ENCODE assay signal across 8 cellular contexts in genomic region chr9:128902351-128903078, GRCh38. TPM values are rescaled to one million over a fixed set of nuclear protein-coding genes. Genes with fewer than 3 reads are reported as not detected.
A peak's percentile ranks its signal among the peaks of the same experiment; 100 is the strongest.
DNase-seq lines count a peak whose midpoint lies in the region; ATAC-seq, FAIRE-seq and TF ChIP-seq lines count a peak whose summit lies in the region.

No MANE protein-coding gene starts in this region.

- intact Hi-C loops in GM12878 (cut with micrococcal nuclease; ENCODE audit: unreplicated experiment): no loop called here

- H3K36me3 Mint-ChIP-seq in T-helper 2 cell treated with Interferon-gamma antibody and Interleukin-4, amounts not matched to agents 5 μg/mL and 100 μg/mL, for 36 hours (ENCODE audit: low read depth): peaks cover 41% of the 10 kb centered on the region

- peak overlapping the region; percentile 71 for H3K27ac ChIP-seq in GM12878 (ENCODE audit: control insufficient read depth, insufficient read depth)
- H3K27ac ChIP-seq in osteoblast (ENCODE audit: low read depth, low read length): no peak overlapping the region

- no peaks in the 10 kb centered on the region for H3K27me3 Mint-ChIP-seq in T-helper 2 cell treated with Interferon-gamma antibody and Interleukin-4, amounts not matched to agents 5 μg/mL and 100 μg/mL, for 36 hours (ENCODE audit: low read depth)

- peak; percentile 99 for FAIRE-seq in GM12878 (lab: Jason Lieb, UNC)

- TF ChIP-seq EP300 in GM12878 (IDR thresholded peaks at IDR 0.05; ENCODE audit: borderline replicate concordance in 1 of 2, control insufficient read depth in 1 of 2, low read depth in 2 of 2, low read length in 2 of 2): 0 out of 4 replicates have a peak, but pooled peaks of 1 of the 2 experiments have one; percentile 50

- peak; percentile 86 for TF ChIP-seq POLR2A in GM12878 (IDR thresholded peaks at IDR 0.05; ENCODE audit: low read depth, low read length)

- peak; percentile 77 for DNase-seq in T-helper 2 cell treated with Interferon-gamma antibody and Interleukin-4, amounts not matched to agents 5 μg/mL and 100 μg/mL, for 36 hours (ENCODE audit: low spot score)
- DNase-seq in GM12878 (ENCODE audit: low read depth, low spot score) (no peak), osteoblast (ENCODE audit: insufficient read length, low spot score, missing footprints) (peak; percentile 63), ureter (ENCODE audit: low spot score) (peak; percentile 91), NCI-H146 (lab: John Stamatoyannopoulos, UW) (no peak), mesenteric fat pad (ENCODE audit: low spot score) (no peak)

- H3K4me1 Mint-ChIP-seq in T-helper 2 cell treated with Interferon-gamma antibody and Interleukin-4, amounts not matched to agents 5 μg/mL and 100 μg/mL, for 36 hours (ENCODE audit: low read depth): peaks cover 56% of the 10 kb centered on the region

- H3K4me3 ChIP-seq in GM12878: no peak overlapping the region
- no peak overlapping the region for H3K4me3 ChIP-seq in osteoblast (ENCODE audit: insufficient read depth, low read length)

- H3K27me3 ChIP-seq in GM12878 (replicated peaks in 1 of 2; ENCODE audit: control insufficient read depth in 2 of 2, insufficient read depth in 2 of 2, low read length in 1 of 2): no peaks in the 10 kb centered on the region
- no peaks in the 10 kb centered on the region for H3K27me3 ChIP-seq in osteoblast (ENCODE audit: insufficient read depth, low read length)

- BruUV-seq in GM12878 (replicated peaks; lab: Mats Ljungman, UMichigan): no TSS peak

- no peaks in the 10 kb centered on the region for H3K9me3 Mint-ChIP-seq in T-helper 2 cell treated with Interferon-gamma antibody and Interleukin-4, amounts not matched to agents 5 μg/mL and 100 μg/mL, for 36 hours

- H3K27ac Mint-ChIP-seq in T-helper 2 cell treated with Interferon-gamma antibody and Interleukin-4, amounts not matched to agents 5 μg/mL and 100 μg/mL, for 36 hours: peak overlapping the region; percentile 91

- TF ChIP-seq CTCF in GM12878 (IDR thresholded peaks at IDR 0.05 in 2 of 3, conservative IDR thresholded peaks at IDR 0.05 in 1 of 3; ENCODE audit: control insufficient read depth in 2 of 3, extremely low read depth in 1 of 3, insufficient read depth in 1 of 3, low read depth in 3 of 3, low read length in 3 of 3) (no peak), osteoblast (IDR thresholded peaks at IDR 0.05; ENCODE audit: extremely low read depth, low read depth, low read length) (no peak)

- CTCF ChIA-PET in GM12878 (lab: Yijun Ruan, JAX): interaction anchor here (0.6 to 1.1 kb wide), 4 partner anchors 21 to 483 kb away, joined by 3 to 4 read pairs (median 3); partner anchors contain the start of gene KYAT1

- H3K4me1 ChIP-seq in GM12878 (ENCODE audit: control insufficient read depth, insufficient read depth, low read length) (peaks cover 31% of the 10 kb centered on the region), osteoblast (ENCODE audit: insufficient read depth, low read length) (peaks cover 6% of the 10 kb centered on the region)

- peaks cover 0 to 10% of the 10 kb centered on the region in 2 experiments; a peak in 3 of 4 replicates for H3K36me3 ChIP-seq in GM12878 (ENCODE audit: control insufficient read depth in 2 of 2, insufficient read depth in 2 of 2, low read length in 1 of 2)
- peaks cover 24% of the 10 kb centered on the region for H3K36me3 ChIP-seq in osteoblast (ENCODE audit: insufficient read depth, low read length)

- H3K9me3 ChIP-seq in GM12878 (replicated peaks; ENCODE audit: control insufficient read depth, insufficient read depth, low read length) (no peaks in the 10 kb centered on the region), osteoblast (ENCODE audit: low read depth, low read length) (no peaks in the 10 kb centered on the region)

- in situ Hi-C loops in GM12878 (cut with MboI): no loop called here

- POLR2A ChIA-PET in GM12878 (lab: Charles Lee): interaction anchor here (0.6 kb wide), 1 partner anchor 231 kb away, joined by 7 read pairs; no protein-coding TSS in a partner anchor

- peak overlapping the region; percentile 31 for H2AFZ ChIP-seq in GM12878 (ENCODE audit: control insufficient read depth, low read depth, low read length)
- no peak overlapping the region for H2AFZ ChIP-seq in osteoblast (ENCODE audit: low read length)

- H3K4me3 Mint-ChIP-seq in T-helper 2 cell treated with Interferon-gamma antibody and Interleukin-4, amounts not matched to agents 5 μg/mL and 100 μg/mL, for 36 hours: peak overlapping the region; percentile 74

- SMC1A ChIA-PET in GM12878 (lab: Charles Lee; ENCODE audit: uncharacterized antibody, unreplicated experiment): interaction anchor here (0.5 kb wide), 1 partner anchor 225 kb away, joined by 3 read pairs; no protein-coding TSS in a partner anchor

- H3K4me2 ChIP-seq in GM12878 (ENCODE audit: control insufficient read depth, insufficient read depth): peak overlapping the region; percentile 69
- no peak overlapping the region for H3K4me2 ChIP-seq in osteoblast (ENCODE audit: insufficient read depth, low read length)

- no peak for TF ChIP-seq RAD21 in GM12878 (IDR thresholded peaks at IDR 0.05; ENCODE audit: insufficient read depth, low read depth, low read length)

- RAD21 ChIA-PET in GM12878 (lab: Charles Lee; ENCODE audit: unreplicated experiment): no interaction called here

- WGBS in GM12878 (ENCODE audit: insufficient coverage, insufficient replicate concordance, low lambda C conversion rate, missing lambda C conversion rate): 26% methylated on average over 23 of the region's 23 CpGs

- H4K20me1 ChIP-seq in GM12878 (ENCODE audit: control insufficient read depth, insufficient read depth) (no peaks in the 10 kb centered on the region), osteoblast (ENCODE audit: insufficient read depth, low read length) (peaks cover 3% of the 10 kb centered on the region)

- H3K79me2 ChIP-seq in GM12878 (ENCODE audit: control insufficient read depth, insufficient read depth, low read length) (no peaks in the 10 kb centered on the region), osteoblast (ENCODE audit: insufficient read depth, low read length) (peaks cover 54% of the 10 kb centered on the region)

- ATAC-seq in GM19035 (IDR thresholded peaks at IDR 0.05; ENCODE audit: unreplicated experiment): peak; percentile 86
- peak; percentile 74 for ATAC-seq in HG03097 (IDR thresholded peaks at IDR 0.05; ENCODE audit: low FRiP score, unreplicated experiment)
- peak; percentile 96 for ATAC-seq in GM12878

- peak overlapping the region; percentile 20; the same call in 1 of the 2 replicates for H3K9ac ChIP-seq in GM12878 (ENCODE audit: control insufficient read depth, insufficient read depth, low read length)

RNA-seq across cellular contexts. Expression of gene PHYHD1, which starts 18.3 kb away (rescaled TPM):
- total RNA-seq in GM12878 (2013; cell fraction: nucleolus; rRNA removed): not detected in 2 replicates
- 0.17 TPM in 1 of 2 replicates, not detected in the other for total RNA-seq in GM12878 (2014; rRNA removed)
- total RNA-seq in GM12878 (2014; rRNA removed; fragmentation: Illumina TruSeq; extraction: Trizol): not detected in 2 replicates
- not detected in 2 replicates for total RNA-seq in GM12878 (2021)
- not detected for polyA plus RNA-seq in GM12878 (2011; ENCODE audit: low read depth)
- polyA plus RNA-seq in GM12878 (2011; rRNA removed): not detected in 2 replicates
- 0.10 TPM in 1 of 2 replicates, not detected in the other for polyA plus RNA-seq in GM12878 (2011; cell fraction: cytosol; rRNA removed)
- 0.31 and 0.35 TPM in 2 replicates for polyA plus RNA-seq in GM12878 (2011; cell fraction: nucleus; rRNA removed)
- polyA plus RNA-seq in GM12878 (2012): 0.10 TPM in 1 of 2 replicates, not detected in the other
- polyA plus RNA-seq in GM12878 (2014; fragmentation: Illumina TruSeq; extraction: Trizol): not detected in 2 replicates
- under 1 TPM in 1 of 2 experiments, not detected in 1; 0.09 TPM for polyA plus RNA-seq in GM12878 (2014; fragmentation: Nextera tagmentation; extraction: Ambion mirVana)
- polyA plus RNA-seq in GM12878 (2014; rRNA removed): not detected in 2 replicates
- not detected for polyA plus RNA-seq in GM12878 (2016; fragmentation: Nextera tagmentation; extraction: Ambion mirVana)
- polyA minus RNA-seq in GM12878 (2011; rRNA and poly(A)+ RNA removed): not detected in 2 replicates
- not detected in 2 replicates for polyA minus RNA-seq in GM12878 (2011; cell fraction: cytosol; rRNA and poly(A)+ RNA removed)
- polyA minus RNA-seq in GM12878 (2011; cell fraction: nucleus; rRNA and poly(A)+ RNA removed): 0.38 TPM in 1 of 2 replicates, not detected in the other
- 7.6 and 8.0 TPM in 2 replicates for total RNA-seq in osteoblast
- total RNA-seq in ureter: 26.6 TPM
- total RNA-seq in mesenteric fat pad: 13.6 TPM

RNA-seq across cellular contexts. Expression of gene LRRC8A, which starts 20.6 kb away (rescaled TPM):
- 20.0 and 23.0 TPM in 2 replicates for total RNA-seq in GM12878 (2013; cell fraction: nucleolus; rRNA removed)
- total RNA-seq in GM12878 (2014; rRNA removed): 9.1 and 13.4 TPM in 2 replicates
- 5.9 and 6.9 TPM in 2 replicates for total RNA-seq in GM12878 (2014; rRNA removed; fragmentation: Illumina TruSeq; extraction: Trizol)
- 15.7 and 15.9 TPM in 2 replicates for total RNA-seq in GM12878 (2021)
- 2.9 TPM for polyA plus RNA-seq in GM12878 (2011; ENCODE audit: low read depth)
- 3.7 and 8.9 TPM in 2 replicates for polyA plus RNA-seq in GM12878 (2011; rRNA removed)
- polyA plus RNA-seq in GM12878 (2011; cell fraction: cytosol; rRNA removed): 12.0 and 13.2 TPM in 2 replicates
- 10.1 and 15.4 TPM in 2 replicates for polyA plus RNA-seq in GM12878 (2011; cell fraction: nucleus; rRNA removed)
- polyA plus RNA-seq in GM12878 (2012): 5.7 and 7.4 TPM in 2 replicates
- 3.5 and 7.6 TPM in 2 replicates for polyA plus RNA-seq in GM12878 (2014; fragmentation: Illumina TruSeq; extraction: Trizol)
- polyA plus RNA-seq in GM12878 (2014; fragmentation: Nextera tagmentation; extraction: Ambion mirVana): 1 to 10 TPM; 1.6 to 2.3 TPM
- polyA plus RNA-seq in GM12878 (2014; rRNA removed): 10.5 and 12.6 TPM in 2 replicates
- polyA plus RNA-seq in GM12878 (2016; fragmentation: Nextera tagmentation; extraction: Ambion mirVana): 10 to 100 TPM; 15.1 to 15.6 TPM
- 25.2 and 28.5 TPM in 2 replicates for polyA minus RNA-seq in GM12878 (2011; rRNA and poly(A)+ RNA removed)
- 6.1 and 6.5 TPM in 2 replicates for polyA minus RNA-seq in GM12878 (2011; cell fraction: cytosol; rRNA and poly(A)+ RNA removed)
- 8.6 and 22.6 TPM in 2 replicates for polyA minus RNA-seq in GM12878 (2011; cell fraction: nucleus; rRNA and poly(A)+ RNA removed)
- total RNA-seq in osteoblast: 38.0 and 39.8 TPM in 2 replicates
- total RNA-seq in ureter: 37.1 TPM
- total RNA-seq in mesenteric fat pad: 40.5 TPM

RNA-seq across cellular contexts. Expression of gene KYAT1, which starts 20.8 kb away (rescaled TPM):
- total RNA-seq in GM12878 (2013; cell fraction: nucleolus; rRNA removed): 23.9 and 33.0 TPM in 2 replicates
- 12.4 and 12.8 TPM in 2 replicates for total RNA-seq in GM12878 (2014; rRNA removed)
- total RNA-seq in GM12878 (2014; rRNA removed; fragmentation: Illumina TruSeq; extraction: Trizol): 6.3 and 7.4 TPM in 2 replicates
- 12.2 and 12.7 TPM in 2 replicates for total RNA-seq in GM12878 (2021)
- 3.2 TPM for polyA plus RNA-seq in GM12878 (2011; ENCODE audit: low read depth)
- 8.6 and 14.0 TPM in 2 replicates for polyA plus RNA-seq in GM12878 (2011; rRNA removed)
- 15.7 and 17.5 TPM in 2 replicates for polyA plus RNA-seq in GM12878 (2011; cell fraction: cytosol; rRNA removed)
- polyA plus RNA-seq in GM12878 (2011; cell fraction: nucleus; rRNA removed): 75.8 and 77.3 TPM in 2 replicates
- 7.6 and 7.7 TPM in 2 replicates for polyA plus RNA-seq in GM12878 (2012)
- 5.4 and 7.9 TPM in 2 replicates for polyA plus RNA-seq in GM12878 (2014; fragmentation: Illumina TruSeq; extraction: Trizol)
- polyA plus RNA-seq in GM12878 (2014; fragmentation: Nextera tagmentation; extraction: Ambion mirVana): 1 to 10 TPM; 5.8 to 6.2 TPM
- 15.7 and 15.9 TPM in 2 replicates for polyA plus RNA-seq in GM12878 (2014; rRNA removed)
- 10 to 100 TPM; 10.3 to 12.8 TPM for polyA plus RNA-seq in GM12878 (2016; fragmentation: Nextera tagmentation; extraction: Ambion mirVana)
- 8.6 and 12.4 TPM in 2 replicates for polyA minus RNA-seq in GM12878 (2011; rRNA and poly(A)+ RNA removed)
- 4.9 and 5.1 TPM in 2 replicates for polyA minus RNA-seq in GM12878 (2011; cell fraction: cytosol; rRNA and poly(A)+ RNA removed)
- 5.9 and 7.8 TPM in 2 replicates for polyA minus RNA-seq in GM12878 (2011; cell fraction: nucleus; rRNA and poly(A)+ RNA removed)
- 3.3 and 4.7 TPM in 2 replicates for total RNA-seq in osteoblast
- total RNA-seq in ureter: 13.0 TPM
- 3.8 TPM for total RNA-seq in mesenteric fat pad

RNA-seq across cellular contexts. Expression of gene DOLK, which starts 44.9 kb away (rescaled TPM):
- total RNA-seq in GM12878 (2013; cell fraction: nucleolus; rRNA removed): 11.4 and 11.8 TPM in 2 replicates
- total RNA-seq in GM12878 (2014; rRNA removed): 15.7 and 16.9 TPM in 2 replicates
- total RNA-seq in GM12878 (2014; rRNA removed; fragmentation: Illumina TruSeq; extraction: Trizol): 6.8 and 7.1 TPM in 2 replicates
- 9.3 and 10.9 TPM in 2 replicates for total RNA-seq in GM12878 (2021)
- 2.8 TPM for polyA plus RNA-seq in GM12878 (2011; ENCODE audit: low read depth)
- polyA plus RNA-seq in GM12878 (2011; rRNA removed): 3.5 and 6.4 TPM in 2 replicates
- polyA plus RNA-seq in GM12878 (2011; cell fraction: cytosol; rRNA removed): 9.1 and 11.6 TPM in 2 replicates
- 6.9 and 7.5 TPM in 2 replicates for polyA plus RNA-seq in GM12878 (2011; cell fraction: nucleus; rRNA removed)
- polyA plus RNA-seq in GM12878 (2012): 5.0 and 7.2 TPM in 2 replicates
- polyA plus RNA-seq in GM12878 (2014; fragmentation: Illumina TruSeq; extraction: Trizol): 8.4 and 9.0 TPM in 2 replicates
- 1 to 10 TPM; 1.9 to 3.2 TPM for polyA plus RNA-seq in GM12878 (2014; fragmentation: Nextera tagmentation; extraction: Ambion mirVana)
- polyA plus RNA-seq in GM12878 (2014; rRNA removed): 9.3 and 10.4 TPM in 2 replicates
- polyA plus RNA-seq in GM12878 (2016; fragmentation: Nextera tagmentation; extraction: Ambion mirVana): 10 to 100 TPM; 17.8 to 18.2 TPM
- polyA minus RNA-seq in GM12878 (2011; rRNA and poly(A)+ RNA removed): 23.9 and 26.4 TPM in 2 replicates
- 4.1 and 7.1 TPM in 2 replicates for polyA minus RNA-seq in GM12878 (2011; cell fraction: cytosol; rRNA and poly(A)+ RNA removed)
- polyA minus RNA-seq in GM12878 (2011; cell fraction: nucleus; rRNA and poly(A)+ RNA removed): 20.3 and 30.5 TPM in 2 replicates
- 28.6 and 29.5 TPM in 2 replicates for total RNA-seq in osteoblast
- total RNA-seq in ureter: 14.2 TPM
- total RNA-seq in mesenteric fat pad: 16.7 TPM

RNA-seq across cellular contexts. Expression of gene NUP188, which starts 45.0 kb away (rescaled TPM):
- 285 and 303 TPM in 2 replicates for total RNA-seq in GM12878 (2013; cell fraction: nucleolus; rRNA removed)
- total RNA-seq in GM12878 (2014; rRNA removed): 43.9 and 48.1 TPM in 2 replicates
- total RNA-seq in GM12878 (2014; rRNA removed; fragmentation: Illumina TruSeq; extraction: Trizol): 32.4 and 34.0 TPM in 2 replicates
- total RNA-seq in GM12878 (2021): 61.3 and 71.5 TPM in 2 replicates
- 32.2 TPM for polyA plus RNA-seq in GM12878 (2011; ENCODE audit: low read depth)
- polyA plus RNA-seq in GM12878 (2011; rRNA removed): 32.1 and 52.3 TPM in 2 replicates
- 81.9 and 97.9 TPM in 2 replicates for polyA plus RNA-seq in GM12878 (2011; cell fraction: cytosol; rRNA removed)
- polyA plus RNA-seq in GM12878 (2011; cell fraction: nucleus; rRNA removed): 179 and 219 TPM in 2 replicates
- polyA plus RNA-seq in GM12878 (2012): 32.0 and 35.5 TPM in 2 replicates
- polyA plus RNA-seq in GM12878 (2014; fragmentation: Illumina TruSeq; extraction: Trizol): 41.0 and 47.3 TPM in 2 replicates
- polyA plus RNA-seq in GM12878 (2014; fragmentation: Nextera tagmentation; extraction: Ambion mirVana): 1 to 10 TPM; 1.4 to 3.5 TPM
- polyA plus RNA-seq in GM12878 (2014; rRNA removed): 49.6 and 51.2 TPM in 2 replicates
- polyA plus RNA-seq in GM12878 (2016; fragmentation: Nextera tagmentation; extraction: Ambion mirVana): 10 to 100 TPM; 72.9 to 73.7 TPM
- 156 and 211 TPM in 2 replicates for polyA minus RNA-seq in GM12878 (2011; rRNA and poly(A)+ RNA removed)
- polyA minus RNA-seq in GM12878 (2011; cell fraction: cytosol; rRNA and poly(A)+ RNA removed): 73.6 and 85.4 TPM in 2 replicates
- 78.3 and 126 TPM in 2 replicates for polyA minus RNA-seq in GM12878 (2011; cell fraction: nucleus; rRNA and poly(A)+ RNA removed)
- total RNA-seq in osteoblast: 28.9 and 30.0 TPM in 2 replicates
- 52.1 TPM for total RNA-seq in ureter
- 50.6 TPM for total RNA-seq in mesenteric fat pad

Comparison
In these comparisons a context has a peak if more than half of its experiments do, and no peak if none do; other contexts are left out.
1. DNase-seq: peak in T-helper 2 cell treated with Interferon-gamma antibody and Interleukin-4, amounts not matched to agents 5 μg/mL and 100 μg/mL, for 36 hours (single experiment), osteoblast (single experiment) and ureter (single experiment); none in GM12878 (single experiment), NCI-H146 (single experiment) and mesenteric fat pad (single experiment).
2. Peak in every context shown above with its lines, with median percentiles within 50 percentile points of each other: ATAC-seq.